ENCODE assay signal across 8 cellular contexts in genomic region chr19:52188822-52189744, GRCh38. TPM values are rescaled to one million over a fixed set of nuclear protein-coding genes. Genes with fewer than 3 reads are reported as not detected.
DNase-seq lines count a peak whose midpoint lies in the region; ATAC-seq, FAIRE-seq and TF ChIP-seq lines count a peak whose summit lies in the region.

No MANE protein-coding gene starts in this region.

- peak overlapping the region; percentile 76 for H3K4me3 ChIP-seq in GM23248
- peak overlapping the region; percentile 52 for H3K4me3 ChIP-seq in brain microvascular endothelial cell (ENCODE audit: low read depth, low read length)
- peak overlapping the region; percentile 61 to 76 (median 62) for H3K4me3 ChIP-seq in HepG2 (replicated peaks in 1 of 3; ENCODE audit: insufficient read depth in 1 of 3, low read depth in 2 of 3, low read length in 3 of 3)

- peaks cover 10% of the 10 kb centered on the region; the same call in 1 of the 2 replicates for H3K4me1 ChIP-seq in ES-I3 (ENCODE audit: insufficient read depth, low read length)
- H3K4me1 ChIP-seq in GM23248 (ENCODE audit: insufficient read depth): peaks cover 24% of the 10 kb centered on the region
- peaks cover 32% of the 10 kb centered on the region for H3K4me1 ChIP-seq in HepG2 (ENCODE audit: insufficient read depth, low read length)

- peak; percentile 9 for ATAC-seq in HepG2

- in situ Hi-C loops in GM23248 (cut with MboI) (no loop called here), brain microvascular endothelial cell (cut with HindIII; ENCODE audit: low pct_ligation_motif_present, low sequenced_read_pairs) (no loop called here), HepG2 (cut with HindIII; ENCODE audit: extremely low pct_ligation_motif_present, low pct_unique_long_range_greater_than_20kb) (no loop called here)

- POLR2A ChIA-PET in HepG2 (lab: Yijun Ruan, JAX): interaction anchor here (0.7 to 1.9 kb wide), 21 partner anchors 8 to 338 kb away, joined by 3 to 26 read pairs (median 4); partner anchors contain the start of genes ZNF432, ZNF614, ZNF616 and ZNF766

- peaks cover 8% of the 10 kb centered on the region; the same call in 1 of the 2 replicates for H4K20me1 ChIP-seq in GM23248 (ENCODE audit: insufficient read depth)
- 0 out of 2 replicates have a peak, but pooled peaks cover 3% of the 10 kb centered on the region for H4K20me1 ChIP-seq in HepG2 (ENCODE audit: insufficient read depth, low read length)

- TF ChIP-seq RAD21 in HepG2 (CRISPR knock-in tag; IDR thresholded peaks at IDR 0.05): no peak

- BruUV-seq in HepG2 (replicated peaks; lab: Mats Ljungman, UMichigan): TSS peak; percentile 93

- H3K36me3 ChIP-seq in ES-I3 (ENCODE audit: insufficient read depth, low read length): no peaks in the 10 kb centered on the region
- H3K36me3 ChIP-seq in GM23248 (ENCODE audit: low read depth): peaks cover 7% of the 10 kb centered on the region; the same call in 1 of the 2 replicates
- H3K36me3 ChIP-seq in brain microvascular endothelial cell (replicated peaks): peaks cover 8% of the 10 kb centered on the region
- H3K36me3 ChIP-seq in HepG2 (replicated peaks in 1 of 2; ENCODE audit: control insufficient read depth in 1 of 2, insufficient read depth in 2 of 2, low read length in 2 of 2): peaks cover 0 to 10% of the 10 kb centered on the region in 2 experiments; a peak in 3 of 5 replicates

- H3K79me2 ChIP-seq in GM23248 (ENCODE audit: insufficient read depth): peaks cover 48% of the 10 kb centered on the region
- H3K79me2 ChIP-seq in HepG2 (ENCODE audit: insufficient read depth, low read length): peaks cover 40% of the 10 kb centered on the region

- FAIRE-seq in HepG2 (lab: Jason Lieb, UNC): no peak

- H2AFZ ChIP-seq in GM23248 (peak overlapping the region; percentile 94), HepG2 (ENCODE audit: low read length) (no peak overlapping the region)

- H3K27ac ChIP-seq in GM23248 (peak overlapping the region; percentile 82), brain microvascular endothelial cell (peak overlapping the region; percentile 39), HepG2 (ENCODE audit: extremely low read length, insufficient read depth, low read length) (peak overlapping the region; percentile 55), substantia nigra (ENCODE audit: low read depth, low read length, poor library complexity, severe bottlenecking) (peak overlapping the region; percentile 81)

- CTCF ChIA-PET in HepG2 (lab: Yijun Ruan, JAX; ENCODE audit: low intra/inter-chr PET ratio, low total read pairs): no interaction called here

- intact Hi-C loops in HepG2 (cut with micrococcal nuclease; ENCODE audit: unreplicated experiment): loop anchor here (1.0 to 2.0 kb wide), 2 partner anchors 18 to 50 kb away; partner anchors contain the start of genes ZNF616 and ZNF836

- H3K9me2 ChIP-seq in GM23248 (ENCODE audit: insufficient read depth): no peaks in the 10 kb centered on the region

- peaks cover 11% of the 10 kb centered on the region for H3F3A ChIP-seq in GM23248 (ENCODE audit: insufficient read depth)

- H3K27me3 ChIP-seq in GM23248 (replicated peaks; ENCODE audit: insufficient read depth) (no peaks in the 10 kb centered on the region), brain microvascular endothelial cell (replicated peaks) (no peaks in the 10 kb centered on the region), HepG2 (ENCODE audit: control insufficient read depth in 1 of 2, insufficient read depth in 2 of 2, low read length in 2 of 2) (no peaks in the 10 kb centered on the region; a peak in 1 of 5 replicates)

- H3K9ac ChIP-seq in ES-I3 (ENCODE audit: low read depth, low read length) (peak overlapping the region; percentile 52), GM23248 (peak overlapping the region; percentile 83), HepG2 (ENCODE audit: insufficient read depth, low read depth, low read length) (peak overlapping the region; percentile 79)

- H3K4me2 ChIP-seq in GM23248 (ENCODE audit: unreplicated experiment) (peak overlapping the region; percentile 90), HepG2 (ENCODE audit: low read depth, low read length) (peak overlapping the region; percentile 96)

- no peak for TF ChIP-seq CTCF in brain microvascular endothelial cell (IDR thresholded peaks at IDR 0.05; ENCODE audit: low read depth, low read length, missing control alignments)
- peak; percentile 9; the same call in 1 of the 2 replicates for TF ChIP-seq CTCF in HepG2 (CRISPR knock-in tag; IDR thresholded peaks at IDR 0.05)

- DNase-seq in GM23248: peak; percentile 75
- DNase-seq in NCI-H774 (lab: John Stamatoyannopoulos, UW): peak; percentile 59
- DNase-seq in brain microvascular endothelial cell: peak; percentile 60
- DNase-seq in HepG2 (ENCODE audit: low spot score): no peak
- peak in 35 of 49 donors; percentile 17 to 91 (median 55) for DNase-seq in substantia nigra (lab: John Stamatoyannopoulos, UW)
- no peak for DNase-seq in NAMALWA (ENCODE audit: low spot score)
- no peak for DNase-seq in T1000 (lab: John Stamatoyannopoulos, UW)

- peak; percentile 69 to 92 for TF ChIP-seq POLR2A in HepG2 (IDR thresholded peaks at IDR 0.05; ENCODE audit: insufficient read depth in 1 of 2, low read depth in 2 of 2, low read length in 2 of 2)

- WGBS in GM23248 (ENCODE audit: low coverage in 1 of 2, low lambda C conversion rate in 2 of 2, missing lambda C conversion rate in 2 of 2), 2 experiments: 1% methylated on average over 32 to 33 of the region's 33 CpGs
- WGBS in HepG2 (ENCODE audit: low lambda C conversion rate): 3% methylated on average over 23 of the region's 33 CpGs

- TF ChIP-seq EP300 in HepG2 (IDR thresholded peaks at IDR 0.05; ENCODE audit: low read depth in 2 of 2, low read length in 2 of 2) (no peak), HepG2 (CRISPR knock-in tag; IDR thresholded peaks at IDR 0.05; ENCODE audit: borderline replicate concordance) (no peak)

- no peaks in the 10 kb centered on the region for H3K9me3 ChIP-seq in ES-I3 (ENCODE audit: control insufficient read depth, insufficient read depth, low read length)
- no peaks in the 10 kb centered on the region for H3K9me3 ChIP-seq in GM23248 (ENCODE audit: low read depth)
- H3K9me3 ChIP-seq in HepG2 (ENCODE audit: low read length): no peaks in the 10 kb centered on the region

RNA-seq across cellular contexts. Expression of gene PPP2R1A, which starts 0.8 kb away (rescaled TPM):
- 191 and 248 TPM in 2 replicates for total RNA-seq in GM23248 (2014; rRNA removed; shearing (Covaris generic))
- polyA plus RNA-seq in GM23248 (2016; fragmentation: Nextera tagmentation; extraction: Ambion mirVana) (277 and 279 TPM in 2 replicates), HepG2 (2011; rRNA removed) (86.7 and 106 TPM in 2 replicates)
- 130 and 141 TPM in 2 replicates for total RNA-seq in HepG2 (2016; rRNA removed; fragmentation: Illumina TruSeq; extraction: Trizol)
- 13.2 and 14.6 TPM in 2 replicates for total RNA-seq in HepG2 (2016; cell fraction: cytosol; rRNA removed; fragmentation: Illumina TruSeq; extraction: Trizol; ENCODE audit: low read depth)
- 127 and 142 TPM in 2 replicates for total RNA-seq in HepG2 (2016; cell fraction: insoluble cytoplasmic fraction; rRNA removed; fragmentation: Illumina TruSeq; extraction: Trizol)
- total RNA-seq in HepG2 (2016; cell fraction: membrane; rRNA removed; fragmentation: Illumina TruSeq; extraction: Trizol): 48.8 and 52.7 TPM in 2 replicates
- 60.6 and 73.7 TPM in 2 replicates for total RNA-seq in HepG2 (2016; cell fraction: nucleus; rRNA removed; fragmentation: Illumina TruSeq; extraction: Trizol)
- polyA plus RNA-seq in HepG2 (2011; cell fraction: cytosol; rRNA removed): 70.4 and 89.0 TPM in 2 replicates
- 66.3 and 74.9 TPM in 2 replicates for polyA plus RNA-seq in HepG2 (2011; cell fraction: nucleus; rRNA removed)
- polyA plus RNA-seq in HepG2 (2012): 139 and 160 TPM in 2 replicates
- 22.6 and 27.2 TPM in 2 replicates for polyA plus RNA-seq in HepG2 (2016; cell fraction: cytosol; fragmentation: Illumina TruSeq; extraction: Trizol; ENCODE audit: low read depth)
- polyA plus RNA-seq in HepG2 (2016; cell fraction: insoluble cytoplasmic fraction; fragmentation: Illumina TruSeq; extraction: Trizol; ENCODE audit: low read depth): 141 and 165 TPM in 2 replicates
- polyA plus RNA-seq in HepG2 (2016; cell fraction: membrane; fragmentation: Illumina TruSeq; extraction: Trizol; ENCODE audit: low read depth): 51.8 and 55.1 TPM in 2 replicates
- 79.3 and 95.6 TPM in 2 replicates for polyA plus RNA-seq in HepG2 (2016; cell fraction: nucleus; fragmentation: Illumina TruSeq; extraction: Trizol; ENCODE audit: insufficient read depth, low read depth)
- polyA minus RNA-seq in HepG2 (2011; rRNA and poly(A)+ RNA removed; ENCODE audit: low replicate concordance): 326 and 356 TPM in 2 replicates
- polyA minus RNA-seq in HepG2 (2011; cell fraction: cytosol; rRNA and poly(A)+ RNA removed): 120 and 131 TPM in 2 replicates
- 94.9 and 101 TPM in 2 replicates for polyA minus RNA-seq in HepG2 (2011; cell fraction: nucleus; rRNA and poly(A)+ RNA removed)

RNA-seq across cellular contexts. Expression of gene ZNF836, which starts 17.7 kb away (rescaled TPM):
- total RNA-seq in GM23248 (2014; rRNA removed; shearing (Covaris generic)): 2.8 and 11.7 TPM in 2 replicates
- polyA plus RNA-seq in GM23248 (2016; fragmentation: Nextera tagmentation; extraction: Ambion mirVana) (3.3 and 3.8 TPM in 2 replicates), HepG2 (2011; rRNA removed) (1.6 and 1.7 TPM in 2 replicates)
- 5.3 and 5.8 TPM in 2 replicates for total RNA-seq in HepG2 (2016; rRNA removed; fragmentation: Illumina TruSeq; extraction: Trizol)
- 0.40 and 0.44 TPM in 2 replicates for total RNA-seq in HepG2 (2016; cell fraction: cytosol; rRNA removed; fragmentation: Illumina TruSeq; extraction: Trizol; ENCODE audit: low read depth)
- 6.1 and 6.2 TPM in 2 replicates for total RNA-seq in HepG2 (2016; cell fraction: insoluble cytoplasmic fraction; rRNA removed; fragmentation: Illumina TruSeq; extraction: Trizol)
- 2.5 and 5.1 TPM in 2 replicates for total RNA-seq in HepG2 (2016; cell fraction: membrane; rRNA removed; fragmentation: Illumina TruSeq; extraction: Trizol)
- total RNA-seq in HepG2 (2016; cell fraction: nucleus; rRNA removed; fragmentation: Illumina TruSeq; extraction: Trizol): 3.3 and 6.3 TPM in 2 replicates
- 1.2 and 1.4 TPM in 2 replicates for polyA plus RNA-seq in HepG2 (2011; cell fraction: cytosol; rRNA removed)
- 4.9 and 5.3 TPM in 2 replicates for polyA plus RNA-seq in HepG2 (2011; cell fraction: nucleus; rRNA removed)
- 5.1 and 5.7 TPM in 2 replicates for polyA plus RNA-seq in HepG2 (2012)
- polyA plus RNA-seq in HepG2 (2016; cell fraction: cytosol; fragmentation: Illumina TruSeq; extraction: Trizol; ENCODE audit: low read depth): 1.4 TPM in 2 replicates
- polyA plus RNA-seq in HepG2 (2016; cell fraction: insoluble cytoplasmic fraction; fragmentation: Illumina TruSeq; extraction: Trizol; ENCODE audit: low read depth): 4.1 and 4.7 TPM in 2 replicates
- polyA plus RNA-seq in HepG2 (2016; cell fraction: membrane; fragmentation: Illumina TruSeq; extraction: Trizol; ENCODE audit: low read depth): 1.8 and 1.9 TPM in 2 replicates
- polyA plus RNA-seq in HepG2 (2016; cell fraction: nucleus; fragmentation: Illumina TruSeq; extraction: Trizol; ENCODE audit: insufficient read depth, low read depth): 7.2 and 10.4 TPM in 2 replicates
- polyA minus RNA-seq in HepG2 (2011; rRNA and poly(A)+ RNA removed; ENCODE audit: low replicate concordance): 2.0 and 3.9 TPM in 2 replicates
- polyA minus RNA-seq in HepG2 (2011; cell fraction: cytosol; rRNA and poly(A)+ RNA removed): 3.2 and 4.6 TPM in 2 replicates
- 7.6 and 10.2 TPM in 2 replicates for polyA minus RNA-seq in HepG2 (2011; cell fraction: nucleus; rRNA and poly(A)+ RNA removed)

RNA-seq across cellular contexts. Expression of gene ZNF616, which starts 49.3 kb away (rescaled TPM):
- total RNA-seq in GM23248 (2014; rRNA removed; shearing (Covaris generic)): 5.8 and 12.3 TPM in 2 replicates
- polyA plus RNA-seq in GM23248 (2016; fragmentation: Nextera tagmentation; extraction: Ambion mirVana) (4.1 and 4.7 TPM in 2 replicates), HepG2 (2011; rRNA removed) (2.2 and 3.2 TPM in 2 replicates)
- total RNA-seq in HepG2 (2016; rRNA removed; fragmentation: Illumina TruSeq; extraction: Trizol): 10.4 and 19.8 TPM in 2 replicates
- total RNA-seq in HepG2 (2016; cell fraction: cytosol; rRNA removed; fragmentation: Illumina TruSeq; extraction: Trizol; ENCODE audit: low read depth): 1.5 and 1.7 TPM in 2 replicates
- total RNA-seq in HepG2 (2016; cell fraction: insoluble cytoplasmic fraction; rRNA removed; fragmentation: Illumina TruSeq; extraction: Trizol): 11.8 and 19.2 TPM in 2 replicates
- 5.0 and 6.2 TPM in 2 replicates for total RNA-seq in HepG2 (2016; cell fraction: membrane; rRNA removed; fragmentation: Illumina TruSeq; extraction: Trizol)
- 6.9 and 9.4 TPM in 2 replicates for total RNA-seq in HepG2 (2016; cell fraction: nucleus; rRNA removed; fragmentation: Illumina TruSeq; extraction: Trizol)
- polyA plus RNA-seq in HepG2 (2011; cell fraction: cytosol; rRNA removed): 1.2 and 2.3 TPM in 2 replicates
- polyA plus RNA-seq in HepG2 (2011; cell fraction: nucleus; rRNA removed): 2.3 and 3.8 TPM in 2 replicates
- polyA plus RNA-seq in HepG2 (2012): 6.6 and 7.4 TPM in 2 replicates
- polyA plus RNA-seq in HepG2 (2016; cell fraction: cytosol; fragmentation: Illumina TruSeq; extraction: Trizol; ENCODE audit: low read depth): 0.31 and 0.53 TPM in 2 replicates
- polyA plus RNA-seq in HepG2 (2016; cell fraction: insoluble cytoplasmic fraction; fragmentation: Illumina TruSeq; extraction: Trizol; ENCODE audit: low read depth): 9.5 and 10.9 TPM in 2 replicates
- 1.3 and 1.5 TPM in 2 replicates for polyA plus RNA-seq in HepG2 (2016; cell fraction: membrane; fragmentation: Illumina TruSeq; extraction: Trizol; ENCODE audit: low read depth)
- 7.8 and 9.0 TPM in 2 replicates for polyA plus RNA-seq in HepG2 (2016; cell fraction: nucleus; fragmentation: Illumina TruSeq; extraction: Trizol; ENCODE audit: insufficient read depth, low read depth)
- polyA minus RNA-seq in HepG2 (2011; rRNA and poly(A)+ RNA removed; ENCODE audit: low replicate concordance): 8.7 and 9.8 TPM in 2 replicates
- 3.9 and 4.6 TPM in 2 replicates for polyA minus RNA-seq in HepG2 (2011; cell fraction: cytosol; rRNA and poly(A)+ RNA removed)
- polyA minus RNA-seq in HepG2 (2011; cell fraction: nucleus; rRNA and poly(A)+ RNA removed): 9.7 and 18.8 TPM in 2 replicates

Comparison
In these comparisons a context has a peak if more than half of its experiments do, and no peak if none do; other contexts are left out.
1. DNase-seq: peak in GM23248 (single experiment), NCI-H774 (single experiment), brain microvascular endothelial cell (single experiment) and substantia nigra (35 of 49); none in HepG2 (single experiment), NAMALWA (single experiment) and T1000 (single experiment).
2. Peak in every context shown above with its lines, with median percentiles within 50 percentile points of each other: H3K9ac ChIP-seq, H3K27ac ChIP-seq and H3K4me3 ChIP-seq.